ENCODE assay signal across 11 cellular contexts in genomic region chr14:96051642-96052540, GRCh38. TPM values are rescaled to one million over a fixed set of nuclear protein-coding genes. Genes with fewer than 3 reads are reported as not detected.
DNase-seq lines count a peak whose midpoint lies in the region; ATAC-seq and TF ChIP-seq lines count a peak whose summit lies in the region.
"Had no signal": no experiment of that assay in that cellular context is flagged by ENCODE, and none has a peak within 500 bp of the region (broad histone marks: within the 10 kb centered on the region; RNA-seq: fewer than 3 reads in every experiment).

No MANE protein-coding gene starts in this region.

- H3K27me3 Mint-ChIP-seq in activated CD4-positive, alpha-beta T cell treated with anti-CD3 and anti-CD28 coated beads, Interleukin-2, amount 10 ng/mL, durations not matched to agents 24 days and 14 days: peaks cover 3% of the 10 kb centered on the region
- H3K27me3 Mint-ChIP-seq: activated naive CD4-positive, alpha-beta T cell treated with anti-CD3 and anti-CD28 coated beads, Interleukin-2, amount 10 ng/mL, durations not matched to agents 7 days and 5 days had no signal

- no peaks in the 10 kb centered on the region for H3K36me3 ChIP-seq in OCI-LY3 (replicated peaks; ENCODE audit: low read depth, low read length)
- H3K36me3 ChIP-seq: SJSA1 had no signal

- H3K27ac ChIP-seq in OCI-LY3 (ENCODE audit: low read length): no peak overlapping the region
- H3K27ac ChIP-seq: SJSA1 had no signal

- no peaks in the 10 kb centered on the region for H4K20me1 ChIP-seq in OCI-LY3 (ENCODE audit: insufficient read depth, low read length)

- H3K4me1 ChIP-seq in OCI-LY3 (ENCODE audit: low read length): no peaks in the 10 kb centered on the region
- H3K4me1 ChIP-seq: SJSA1 had no signal

- no peaks in the 10 kb centered on the region for H3K9me3 Mint-ChIP-seq in activated CD4-positive, alpha-beta T cell treated with anti-CD3 and anti-CD28 coated beads, Interleukin-2, amount 10 ng/mL, durations not matched to agents 24 days and 14 days
- H3K9me3 Mint-ChIP-seq: activated naive CD4-positive, alpha-beta T cell treated with anti-CD3 and anti-CD28 coated beads, Interleukin-2, amount 10 ng/mL, durations not matched to agents 7 days and 5 days had no signal

- no peaks in the 10 kb centered on the region for H3K9me3 ChIP-seq in OCI-LY3 (ENCODE audit: insufficient read depth, low read length)
- H3K9me3 ChIP-seq: SJSA1 had no signal

- H3K4me1 Mint-ChIP-seq in activated CD4-positive, alpha-beta T cell treated with anti-CD3 and anti-CD28 coated beads, Interleukin-2, amount 10 ng/mL, durations not matched to agents 24 days and 14 days: no peaks in the 10 kb centered on the region
- H3K4me1 Mint-ChIP-seq: activated naive CD4-positive, alpha-beta T cell treated with anti-CD3 and anti-CD28 coated beads, Interleukin-2, amount 10 ng/mL, durations not matched to agents 7 days and 5 days had no signal

- H2AFZ ChIP-seq in OCI-LY3 (ENCODE audit: low read depth, low read length): no peak overlapping the region

- no peak overlapping the region for H3K4me3 Mint-ChIP-seq in activated CD4-positive, alpha-beta T cell treated with anti-CD3 and anti-CD28 coated beads, Interleukin-2, amount 10 ng/mL, durations not matched to agents 24 days and 14 days
- H3K4me3 Mint-ChIP-seq: activated naive CD4-positive, alpha-beta T cell treated with anti-CD3 and anti-CD28 coated beads, Interleukin-2, amount 10 ng/mL, durations not matched to agents 7 days and 5 days had no signal

- H3K4me3 ChIP-seq in OCI-LY3 (ENCODE audit: low read length): no peak overlapping the region
- H3K4me3 ChIP-seq: SJSA1 had no signal

- DNase-seq in COLO668 (lab: John Stamatoyannopoulos, UW; ENCODE audit: unreplicated experiment) (peak; percentile 43), germinal center (ENCODE audit: low spot score) (peak; percentile 37), HUDEP-2 (lab: John Stamatoyannopoulos, UW; ENCODE audit: unreplicated experiment in 76 of 76) (no peak)
- no peak for DNase-seq in activated CD4-positive, alpha-beta T cell treated with anti-CD3 and anti-CD28 coated beads, Interleukin-2, amount 10 ng/mL, durations not matched to agents 24 days and 14 days
- DNase-seq: activated naive CD4-positive, alpha-beta T cell treated with anti-CD3 and anti-CD28 coated beads, Interleukin-2, amount 10 ng/mL, durations not matched to agents 7 days and 5 days; occipital lobe had no signal

- no peak overlapping the region for H3K27ac Mint-ChIP-seq in activated CD4-positive, alpha-beta T cell treated with anti-CD3 and anti-CD28 coated beads, Interleukin-2, amount 10 ng/mL, durations not matched to agents 24 days and 14 days
- H3K27ac Mint-ChIP-seq: activated naive CD4-positive, alpha-beta T cell treated with anti-CD3 and anti-CD28 coated beads, Interleukin-2, amount 10 ng/mL, durations not matched to agents 7 days and 5 days had no signal

- TF ChIP-seq CTCF in OCI-LY3 (IDR thresholded peaks at IDR 0.05; ENCODE audit: low read depth, low read length): peak; percentile 55

- ATAC-seq in GM18502 (IDR thresholded peaks at IDR 0.05; ENCODE audit: poor library complexity, unreplicated experiment): peak; percentile 46
- ATAC-seq in HG03521 (IDR thresholded peaks at IDR 0.05; ENCODE audit: unreplicated experiment): no peak
- no peak for ATAC-seq in HG03571 (IDR thresholded peaks at IDR 0.05; ENCODE audit: unreplicated experiment)

- no peak overlapping the region for H3K4me2 ChIP-seq in OCI-LY3 (ENCODE audit: low read length)

- intact Hi-C loops in activated CD4-positive, alpha-beta T cell treated with anti-CD3 and anti-CD28 coated beads, Interleukin-2, amount 10 ng/mL, durations not matched to agents 24 days and 14 days (cut with micrococcal nuclease): no loop called here

- H3K79me2 ChIP-seq in OCI-LY3 (ENCODE audit: low read length): no peaks in the 10 kb centered on the region

- no peaks in the 10 kb centered on the region for H3K36me3 Mint-ChIP-seq in activated CD4-positive, alpha-beta T cell treated with anti-CD3 and anti-CD28 coated beads, Interleukin-2, amount 10 ng/mL, durations not matched to agents 24 days and 14 days (ENCODE audit: low read depth)
- H3K36me3 Mint-ChIP-seq: activated naive CD4-positive, alpha-beta T cell treated with anti-CD3 and anti-CD28 coated beads, Interleukin-2, amount 10 ng/mL, durations not matched to agents 7 days and 5 days had no signal

- H3K27me3 ChIP-seq in OCI-LY3 (ENCODE audit: low read depth, low read length): peaks cover 17% of the 10 kb centered on the region
- H3K27me3 ChIP-seq: SJSA1 had no signal

- no peak overlapping the region for H3K9ac ChIP-seq in OCI-LY3 (ENCODE audit: low read length)

RNA-seq across cellular contexts. Expression of gene C14orf132, which starts 12.7 kb away (rescaled TPM):
- total RNA-seq in activated CD4-positive, alpha-beta T cell treated with anti-CD3 and anti-CD28 coated beads, Interleukin-2, amount 10 ng/mL, durations not matched to agents 24 days and 14 days: 0.36 and 0.47 TPM in 2 replicates

Comparison
In these comparisons a context has a peak if more than half of its experiments do, and no peak if none do; other contexts are left out.
1. DNase-seq: peak in COLO668 (single experiment) and germinal center (single experiment); none in HUDEP-2 (0 of 76) and activated CD4-positive, alpha-beta T cell treated with anti-CD3 and anti-CD28 coated beads, Interleukin-2, amount 10 ng/mL, durations not matched to agents 24 days and 14 days (single experiment).